Comparison of ENCODE assay signal across 12 cellular contexts in genomic region chr7:5296015-5296621, GRCh38. TPM values are rescaled to one million over a fixed set of nuclear protein-coding genes. Genes with fewer than 3 reads are reported as not detected.
DNase-seq lines count a peak whose midpoint lies in the region; ATAC-seq, FAIRE-seq and TF ChIP-seq lines count a peak whose summit lies in the region.
"Had no signal": no experiment of that assay in that cellular context is flagged by ENCODE, and none has a peak within 500 bp of the region (broad histone marks: within the 10 kb centered on the region; RNA-seq: fewer than 3 reads in every experiment).

No MANE protein-coding gene starts in this region.

- TF ChIP-seq CTCF in glutamatergic neuron (IDR thresholded peaks at IDR 0.05; ENCODE audit: partially characterized antibody, unreplicated experiment) (no peak), pancreas (IDR thresholded peaks at IDR 0.05) (no peak)

- CTCF ChIA-PET in activated naive CD4-positive, alpha-beta T cell treated with anti-CD3 and anti-CD28 coated beads, Interleukin-2, amount 10 ng/mL, durations not matched to agents 7 days and 5 days (lab: Charles Lee) = no interaction called here
- CTCF ChIA-PET in activated naive CD4-positive, alpha-beta T cell treated with anti-CD3 and anti-CD28 coated beads for 36 hours (lab: Charles Lee) = interaction anchor here (0.6 kb wide), 1 partner anchor 8 kb away, joined by 3 read pairs; no protein-coding TSS in a partner anchor

- no peaks in the 10 kb centered on the region for H3K4me1 ChIP-seq in pancreas

- no peak overlapping the region for H3K27ac ChIP-seq in pancreas
- H3K27ac ChIP-seq: esophagus squamous epithelium, upper lobe of left lung had no signal

- intact Hi-C loops in activated naive CD4-positive, alpha-beta T cell treated with anti-CD3 and anti-CD28 coated beads for 36 hours (cut with micrococcal nuclease) = no loop called here
- intact Hi-C loops in pancreas (cut with DNase I) = no loop called here

- H3K27me3 Mint-ChIP-seq in activated naive CD4-positive, alpha-beta T cell treated with anti-CD3 and anti-CD28 coated beads, Interleukin-2, amount 10 ng/mL, durations not matched to agents 7 days and 5 days = peaks cover 73% of the 10 kb centered on the region
- H3K27me3 Mint-ChIP-seq in activated naive CD4-positive, alpha-beta T cell treated with anti-CD3 and anti-CD28 coated beads for 36 hours (ENCODE audit: low read depth) = peaks cover 8% of the 10 kb centered on the region
- H3K27me3 Mint-ChIP-seq in glutamatergic neuron (ENCODE audit: unreplicated experiment) = peaks cover 13% of the 10 kb centered on the region
- peaks cover 82% of the 10 kb centered on the region for H3K27me3 Mint-ChIP-seq in stimulated activated memory B cell treated with anti-CD40 and anti-IgM and Interleukin-4, amounts not matched to agents 10 μg/mL and 1 μg/mL and 100 μg/mL, for 72 hours

- H3K4me1 Mint-ChIP-seq in activated naive CD4-positive, alpha-beta T cell treated with anti-CD3 and anti-CD28 coated beads, Interleukin-2, amount 10 ng/mL, durations not matched to agents 7 days and 5 days = peaks cover 12% of the 10 kb centered on the region
- H3K4me1 Mint-ChIP-seq in activated naive CD4-positive, alpha-beta T cell treated with anti-CD3 and anti-CD28 coated beads for 36 hours (ENCODE audit: low read depth) = peaks cover 8% of the 10 kb centered on the region
- H3K4me1 Mint-ChIP-seq in glutamatergic neuron (ENCODE audit: low read depth, unreplicated experiment) = no peaks in the 10 kb centered on the region
- peaks cover 16% of the 10 kb centered on the region for H3K4me1 Mint-ChIP-seq in stimulated activated memory B cell treated with anti-CD40 and anti-IgM and Interleukin-4, amounts not matched to agents 10 μg/mL and 1 μg/mL and 100 μg/mL, for 72 hours

- H3K36me3 ChIP-seq in pancreas = no peaks in the 10 kb centered on the region
- H3K36me3 ChIP-seq: esophagus squamous epithelium, upper lobe of left lung had no signal

- H3K27ac Mint-ChIP-seq in activated naive CD4-positive, alpha-beta T cell treated with anti-CD3 and anti-CD28 coated beads, Interleukin-2, amount 10 ng/mL, durations not matched to agents 7 days and 5 days = no peak overlapping the region
- no peak overlapping the region for H3K27ac Mint-ChIP-seq in activated naive CD4-positive, alpha-beta T cell treated with anti-CD3 and anti-CD28 coated beads for 36 hours
- H3K27ac Mint-ChIP-seq in glutamatergic neuron (ENCODE audit: unreplicated experiment) = peak overlapping the region; percentile 14
- H3K27ac Mint-ChIP-seq in stimulated activated memory B cell treated with anti-CD40 and anti-IgM and Interleukin-4, amounts not matched to agents 10 μg/mL and 1 μg/mL and 100 μg/mL, for 72 hours = no peak overlapping the region

- no peak overlapping the region for H3K4me3 ChIP-seq in pancreas

- WGBS in pancreas, 2 donors = 61 to 77% methylated on average over 27 to 30 of the region's 30 CpGs

- no peak for ATAC-seq in stimulated activated memory B cell treated with anti-CD40 and anti-IgM and Interleukin-4, amounts not matched to agents 10 μg/mL and 1 μg/mL and 100 μg/mL, for 72 hours
- ATAC-seq in pancreas = no peak
- ATAC-seq in HG03354 (IDR thresholded peaks at IDR 0.05; ENCODE audit: poor library complexity, severe bottlenecking, unreplicated experiment) = no peak

- no peaks in the 10 kb centered on the region for H3K36me3 Mint-ChIP-seq in activated naive CD4-positive, alpha-beta T cell treated with anti-CD3 and anti-CD28 coated beads, Interleukin-2, amount 10 ng/mL, durations not matched to agents 7 days and 5 days
- no peaks in the 10 kb centered on the region for H3K36me3 Mint-ChIP-seq in activated naive CD4-positive, alpha-beta T cell treated with anti-CD3 and anti-CD28 coated beads for 36 hours (ENCODE audit: low read depth)
- H3K36me3 Mint-ChIP-seq in glutamatergic neuron (ENCODE audit: unreplicated experiment) = peaks cover 11% of the 10 kb centered on the region
- H3K36me3 Mint-ChIP-seq in stimulated activated memory B cell treated with anti-CD40 and anti-IgM and Interleukin-4, amounts not matched to agents 10 μg/mL and 1 μg/mL and 100 μg/mL, for 72 hours = peaks cover 6% of the 10 kb centered on the region

- no peak for FAIRE-seq in pancreas (lab: Jason Lieb, UNC)

- H3K27me3 ChIP-seq in pancreas = no peaks in the 10 kb centered on the region

- H3K9me3 ChIP-seq in pancreas = no peaks in the 10 kb centered on the region
- H3K9me3 ChIP-seq: esophagus squamous epithelium, upper lobe of left lung had no signal

- peaks cover 7% of the 10 kb centered on the region for H3K9me3 Mint-ChIP-seq in activated naive CD4-positive, alpha-beta T cell treated with anti-CD3 and anti-CD28 coated beads, Interleukin-2, amount 10 ng/mL, durations not matched to agents 7 days and 5 days
- H3K9me3 Mint-ChIP-seq in activated naive CD4-positive, alpha-beta T cell treated with anti-CD3 and anti-CD28 coated beads for 36 hours = peaks cover 12% of the 10 kb centered on the region
- peaks cover 4% of the 10 kb centered on the region for H3K9me3 Mint-ChIP-seq in glutamatergic neuron (ENCODE audit: unreplicated experiment)
- H3K9me3 Mint-ChIP-seq in stimulated activated memory B cell treated with anti-CD40 and anti-IgM and Interleukin-4, amounts not matched to agents 10 μg/mL and 1 μg/mL and 100 μg/mL, for 72 hours = peaks cover 5% of the 10 kb centered on the region

- peak; percentile 51 for DNase-seq in activated naive CD4-positive, alpha-beta T cell treated with anti-CD3 and anti-CD28 coated beads, Interleukin-2, amount 10 ng/mL, durations not matched to agents 7 days and 5 days
- no peak for DNase-seq in activated naive CD4-positive, alpha-beta T cell treated with anti-CD3 and anti-CD28 coated beads for 36 hours
- peak; percentile 24 to 26 for DNase-seq in activated T-cell treated with anti-CD3 and anti-CD28 coated beads, Interleukin-2, amount 50 U/mL, for 48 hours
- DNase-seq in glutamatergic neuron (no peak), pancreas (no peak), CD1c-positive myeloid dendritic cell (ENCODE audit: extremely low spot score) (no peak)
- DNase-seq: DMS 273 treated with DMSO at 0.1 percent for 48 hours, esophagus squamous epithelium, SHP77 treated with DMSO at 0.1 percent for 48 hours had no signal

- peak overlapping the region; percentile 31 for H3K4me3 Mint-ChIP-seq in activated naive CD4-positive, alpha-beta T cell treated with anti-CD3 and anti-CD28 coated beads, Interleukin-2, amount 10 ng/mL, durations not matched to agents 7 days and 5 days
- no peak overlapping the region for H3K4me3 Mint-ChIP-seq in activated naive CD4-positive, alpha-beta T cell treated with anti-CD3 and anti-CD28 coated beads for 36 hours
- H3K4me3 Mint-ChIP-seq in glutamatergic neuron (ENCODE audit: unreplicated experiment) = peak overlapping the region; percentile 32
- H3K4me3 Mint-ChIP-seq in stimulated activated memory B cell treated with anti-CD40 and anti-IgM and Interleukin-4, amounts not matched to agents 10 μg/mL and 1 μg/mL and 100 μg/mL, for 72 hours = peak overlapping the region; percentile 62

RNA-seq across cellular contexts. Expression of gene SLC29A4, which starts 13.4 kb away (rescaled TPM):
- under 1 TPM; 0.24 to 0.42 TPM for total RNA-seq in activated naive CD4-positive, alpha-beta T cell treated with anti-CD3 and anti-CD28 coated beads for 36 hours
- total RNA-seq in glutamatergic neuron (ENCODE audit: unreplicated experiment) (30.5 TPM), pancreas (10 to 100 TPM in 4 of 6 donors, 1 to 10 TPM in 2; 6.6 to 15.7 (median 12.7) TPM)
- polyA plus RNA-seq in pancreas = 10 to 100 TPM; 45.5 to 74.9 TPM

Comparison
In these comparisons a context has a peak if more than half of its experiments do, and no peak if none do; other contexts are left out.
1. DNase-seq: peak in activated naive CD4-positive, alpha-beta T cell treated with anti-CD3 and anti-CD28 coated beads, Interleukin-2, amount 10 ng/mL, durations not matched to agents 7 days and 5 days (single experiment) and activated T-cell treated with anti-CD3 and anti-CD28 coated beads, Interleukin-2, amount 50 U/mL, for 48 hours (2 of 2); none in activated naive CD4-positive, alpha-beta T cell treated with anti-CD3 and anti-CD28 coated beads for 36 hours (single experiment), glutamatergic neuron (single experiment), pancreas (0 of 6) and CD1c-positive myeloid dendritic cell (single experiment).
2. RNA of gene SLC29A4, which starts 13.4 kb away (total RNA-seq): 30.5 TPM in glutamatergic neuron (single experiment) and 6.6 to 15.7 TPM in pancreas; 0.24 to 0.42 TPM in activated naive CD4-positive, alpha-beta T cell treated with anti-CD3 and anti-CD28 coated beads for 36 hours; every median in the first group is over 4 times any median in the second.